In genomic region chr4:183504064-183504929, GRCh38 we compare ENCODE assay signal across 1 cellular context.
A peak's percentile ranks its signal among the peaks of the same experiment; 100 is the strongest.
TF ChIP-seq lines count a peak whose summit lies in the region.

No MANE protein-coding gene starts in this region.

TF ChIP-seq in GM12878, 131 proteins besides CTCF, POLR2A, EP300 and RAD21 (continued from another document and continues in another):
- TF ChIP-seq ZSCAN29 (IDR thresholded peaks at IDR 0.05) (no peak), SUPT20H (IDR thresholded peaks at IDR 0.05; ENCODE audit: borderline replicate concordance, control insufficient read depth, low read depth, low read length) (no peak), POU2F2 (IDR thresholded peaks at IDR 0.05; ENCODE audit: borderline replicate concordance, low read depth, low read length) (no peak), ESRRA (IDR thresholded peaks at IDR 0.05; ENCODE audit: low read length) (no peak; the same call in 1 of the 2 replicates), GATAD2B (conservative IDR thresholded peaks at IDR 0.05; ENCODE audit: low read depth) (peak; percentile 91), RAD51 (IDR thresholded peaks at IDR 0.05) (no peak), CBX3 (IDR thresholded peaks at IDR 0.05; ENCODE audit: borderline replicate concordance, low read depth) (no peak), RBBP5 (conservative IDR thresholded peaks at IDR 0.05) (no peak), SREBF2 (IDR thresholded peaks at IDR 0.05; ENCODE audit: low read length) (no peak), SMARCA5 (IDR thresholded peaks at IDR 0.05) (peak; percentile 89), CEBPZ (IDR thresholded peaks at IDR 0.05; ENCODE audit: low read depth, low read length) (no peak), ELK1 (IDR thresholded peaks at IDR 0.05; ENCODE audit: low read depth, low read length) (peak; percentile 56; the same call in 1 of the 2 replicates), NR2F1 (conservative IDR thresholded peaks at IDR 0.05) (peak; percentile 44), SMAD5 (IDR thresholded peaks at IDR 0.05; ENCODE audit: low read depth) (no peak), EZH2 (IDR thresholded peaks at IDR 0.05; ENCODE audit: borderline replicate concordance, control insufficient read depth, low read depth, low read length) (no peak), ZNF384 (IDR thresholded peaks at IDR 0.05; ENCODE audit: borderline replicate concordance, low read depth, low read length) (no peak), NKRF (conservative IDR thresholded peaks at IDR 0.05) (peak; percentile 79), ZNF217 (IDR thresholded peaks at IDR 0.05) (peak; percentile 68; the same call in 1 of the 2 replicates), CHD1 (IDR thresholded peaks at IDR 0.05; ENCODE audit: low read depth, low read length) (0 out of 2 replicates have a peak, but pooled peaks have one; percentile 32), FOS (IDR thresholded peaks at IDR 0.05; ENCODE audit: borderline replicate concordance, extremely low read depth, insufficient read length) (no peak), TCF3 (IDR thresholded peaks at IDR 0.05; ENCODE audit: borderline replicate concordance, insufficient read depth, low read depth, low read length) (no peak), ZNF207 (IDR thresholded peaks at IDR 0.05; ENCODE audit: borderline replicate concordance) (peak; percentile 91), NR2C1 (IDR thresholded peaks at IDR 0.05) (0 out of 2 replicates have a peak, but pooled peaks have one; percentile 36), PML (IDR thresholded peaks at IDR 0.05; ENCODE audit: low read length) (no peak), ZNF24 (IDR thresholded peaks at IDR 0.05) (0 out of 2 replicates have a peak, but pooled peaks have one; percentile 17), BMI1 (IDR thresholded peaks at IDR 0.05; ENCODE audit: borderline replicate concordance) (no peak), IRF5 (IDR thresholded peaks at IDR 0.05; ENCODE audit: borderline replicate concordance) (no peak), TAF1 (IDR thresholded peaks at IDR 0.05; ENCODE audit: borderline replicate concordance, low read depth, low read length) (peak; percentile 49; the same call in 1 of the 2 replicates), TCF7 (IDR thresholded peaks at IDR 0.05; ENCODE audit: borderline replicate concordance) (no peak), NR2C2 (IDR thresholded peaks at IDR 0.05; ENCODE audit: borderline replicate concordance, control insufficient read depth, insufficient read length, low read depth) (no peak), KLF5 (IDR thresholded peaks at IDR 0.05; ENCODE audit: partially characterized antibody) (peak; percentile 32), SIN3A (IDR thresholded peaks at IDR 0.05; ENCODE audit: low read depth, low read length) (peak; percentile 75; the same call in 1 of the 2 replicates), CHD2 (IDR thresholded peaks at IDR 0.05; ENCODE audit: borderline replicate concordance, low read depth, low read length) (peak; percentile 88), HDGF (IDR thresholded peaks at IDR 0.05) (0 out of 2 replicates have a peak, but pooled peaks have one; percentile 48), HDAC6 (IDR thresholded peaks at IDR 0.05; ENCODE audit: unreplicated experiment) (no peak), ZBTB11 (CRISPR knock-in tag; IDR thresholded peaks at IDR 0.05) (no peak), KAT2A (conservative IDR thresholded peaks at IDR 0.05; ENCODE audit: control insufficient read depth, low read depth, low read length) (no peak), PAX5 (IDR thresholded peaks at IDR 0.05; ENCODE audit: borderline replicate concordance, low read depth, low read length) (no peak)
- TF ChIP-seq, protein P1, sequence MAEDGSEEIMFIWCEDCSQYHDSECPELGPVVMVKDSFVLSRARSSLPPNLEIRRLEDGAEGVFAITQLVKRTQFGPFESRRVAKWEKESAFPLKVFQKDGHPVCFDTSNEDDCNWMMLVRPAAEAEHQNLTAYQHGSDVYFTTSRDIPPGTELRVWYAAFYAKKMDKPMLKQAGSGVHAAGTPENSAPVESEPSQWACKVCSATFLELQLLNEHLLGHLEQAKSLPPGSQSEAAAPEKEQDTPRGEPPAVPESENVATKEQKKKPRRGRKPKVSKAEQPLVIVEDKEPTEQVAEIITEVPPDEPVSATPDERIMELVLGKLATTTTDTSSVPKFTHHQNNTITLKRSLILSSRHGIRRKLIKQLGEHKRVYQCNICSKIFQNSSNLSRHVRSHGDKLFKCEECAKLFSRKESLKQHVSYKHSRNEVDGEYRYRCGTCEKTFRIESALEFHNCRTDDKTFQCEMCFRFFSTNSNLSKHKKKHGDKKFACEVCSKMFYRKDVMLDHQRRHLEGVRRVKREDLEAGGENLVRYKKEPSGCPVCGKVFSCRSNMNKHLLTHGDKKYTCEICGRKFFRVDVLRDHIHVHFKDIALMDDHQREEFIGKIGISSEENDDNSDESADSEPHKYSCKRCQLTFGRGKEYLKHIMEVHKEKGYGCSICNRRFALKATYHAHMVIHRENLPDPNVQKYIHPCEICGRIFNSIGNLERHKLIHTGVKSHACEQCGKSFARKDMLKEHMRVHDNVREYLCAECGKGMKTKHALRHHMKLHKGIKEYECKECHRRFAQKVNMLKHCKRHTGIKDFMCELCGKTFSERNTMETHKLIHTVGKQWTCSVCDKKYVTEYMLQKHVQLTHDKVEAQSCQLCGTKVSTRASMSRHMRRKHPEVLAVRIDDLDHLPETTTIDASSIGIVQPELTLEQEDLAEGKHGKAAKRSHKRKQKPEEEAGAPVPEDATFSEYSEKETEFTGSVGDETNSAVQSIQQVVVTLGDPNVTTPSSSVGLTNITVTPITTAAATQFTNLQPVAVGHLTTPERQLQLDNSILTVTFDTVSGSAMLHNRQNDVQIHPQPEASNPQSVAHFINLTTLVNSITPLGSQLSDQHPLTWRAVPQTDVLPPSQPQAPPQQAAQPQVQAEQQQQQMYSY (CRISPR knock-in tag; IDR thresholded peaks at IDR 0.05): no peak
- TF ChIP-seq, protein P2, sequence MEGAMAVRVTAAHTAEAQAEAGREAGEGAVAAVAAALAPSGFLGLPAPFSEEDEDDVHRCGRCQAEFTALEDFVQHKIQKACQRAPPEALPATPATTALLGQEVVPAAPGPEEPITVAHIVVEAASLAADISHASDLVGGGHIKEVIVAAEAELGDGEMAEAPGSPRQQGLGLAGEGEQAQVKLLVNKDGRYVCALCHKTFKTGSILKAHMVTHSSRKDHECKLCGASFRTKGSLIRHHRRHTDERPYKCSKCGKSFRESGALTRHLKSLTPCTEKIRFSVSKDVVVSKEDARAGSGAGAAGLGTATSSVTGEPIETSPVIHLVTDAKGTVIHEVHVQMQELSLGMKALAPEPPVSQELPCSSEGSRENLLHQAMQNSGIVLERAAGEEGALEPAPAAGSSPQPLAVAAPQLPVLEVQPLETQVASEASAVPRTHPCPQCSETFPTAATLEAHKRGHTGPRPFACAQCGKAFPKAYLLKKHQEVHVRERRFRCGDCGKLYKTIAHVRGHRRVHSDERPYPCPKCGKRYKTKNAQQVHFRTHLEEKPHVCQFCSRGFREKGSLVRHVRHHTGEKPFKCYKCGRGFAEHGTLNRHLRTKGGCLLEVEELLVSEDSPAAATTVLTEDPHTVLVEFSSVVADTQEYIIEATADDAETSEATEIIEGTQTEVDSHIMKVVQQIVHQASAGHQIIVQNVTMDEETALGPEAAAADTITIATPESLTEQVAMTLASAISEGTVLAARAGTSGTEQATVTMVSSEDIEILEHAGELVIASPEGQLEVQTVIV (IDR thresholded peaks at IDR 0.05; ENCODE audit: borderline replicate concordance, partially characterized antibody): no peak
- TF ChIP-seq, protein P3, sequence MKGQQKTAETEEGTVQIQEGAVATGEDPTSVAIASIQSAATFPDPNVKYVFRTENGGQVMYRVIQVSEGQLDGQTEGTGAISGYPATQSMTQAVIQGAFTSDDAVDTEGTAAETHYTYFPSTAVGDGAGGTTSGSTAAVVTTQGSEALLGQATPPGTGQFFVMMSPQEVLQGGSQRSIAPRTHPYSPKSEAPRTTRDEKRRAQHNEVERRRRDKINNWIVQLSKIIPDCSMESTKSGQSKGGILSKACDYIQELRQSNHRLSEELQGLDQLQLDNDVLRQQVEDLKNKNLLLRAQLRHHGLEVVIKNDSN (IDR thresholded peaks at IDR 0.05; ENCODE audit: borderline replicate concordance, extremely low read length, insufficient read depth, low read depth, low read length): no peak
- TF ChIP-seq, protein P4, sequence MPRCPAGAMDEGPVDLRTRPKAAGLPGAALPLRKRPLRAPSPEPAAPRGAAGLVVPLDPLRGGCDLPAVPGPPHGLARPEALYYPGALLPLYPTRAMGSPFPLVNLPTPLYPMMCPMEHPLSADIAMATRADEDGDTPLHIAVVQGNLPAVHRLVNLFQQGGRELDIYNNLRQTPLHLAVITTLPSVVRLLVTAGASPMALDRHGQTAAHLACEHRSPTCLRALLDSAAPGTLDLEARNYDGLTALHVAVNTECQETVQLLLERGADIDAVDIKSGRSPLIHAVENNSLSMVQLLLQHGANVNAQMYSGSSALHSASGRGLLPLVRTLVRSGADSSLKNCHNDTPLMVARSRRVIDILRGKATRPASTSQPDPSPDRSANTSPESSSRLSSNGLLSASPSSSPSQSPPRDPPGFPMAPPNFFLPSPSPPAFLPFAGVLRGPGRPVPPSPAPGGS (IDR thresholded peaks at IDR 0.05; ENCODE audit: borderline replicate concordance, insufficient read depth, low read depth, low read length, poor library complexity, severe bottlenecking): peak; percentile 16
